In genomic region chr6:33103776-33104175, GRCh38 we compare ENCODE assay signal across 37 cellular contexts. TPM values are rescaled to one million over a fixed set of nuclear protein-coding genes. Genes with fewer than 3 reads are reported as not detected.
"Had no signal": no experiment of that assay in that cellular context is flagged by ENCODE, and none has a peak within 500 bp of the region (broad histone marks: within the 10 kb centered on the region; RNA-seq: fewer than 3 reads in every experiment).

No MANE protein-coding gene starts in this region.

- H3K36me3 ChIP-seq: MG63 had no signal

- H3K4me3 ChIP-seq: MG63 had no signal

- DNase-seq: Karpas-422, Kasumi-1, MG63, MM.1S, MV-4-11, NCI-H1048, NCI-H1092, NCI-H1092 treated with DMSO at 0.1 percent for 48 hours, NCI-H1105, NCI-H1105 treated with DMSO at 0.1 percent for 48 hours, NCI-H1417, NCI-H1417 treated with DMSO at 0.1 percent for 48 hours, NCI-H1436, NCI-H1436 treated with DMSO at 0.1 percent for 48 hours, NCI-H146, NCI-H1694, NCI-H1694 treated with DMSO at 0.1 percent for 48 hours, NCI-H187, NCI-H187 treated with DMSO at 0.1 percent for 48 hours, NCI-H1930, NCI-H2029, NCI-H2029 treated with DMSO at 0.1 percent for 48 hours, NCI-H2081, NCI-H2081 treated with DMSO at 0.1 percent for 48 hours, NCI-H2107, NCI-H2171, NCI-H2171 treated with DMSO at 0.1 percent for 48 hours, NCI-H2227 treated with DMSO at 0.1 percent for 48 hours, NCI-H226, NCI-H345, NCI-H446, NCI-H446 treated with DMSO at 0.1 percent for 48 hours, NCI-H510A, NCI-H510A treated with DMSO at 0.1 percent for 48 hours had no signal

RNA-seq across cellular contexts. Expression of gene HLA-DPB1, which starts 28.0 kb away (rescaled TPM):
- total RNA-seq: M059J, MCF 10A, NCI-H460 had no signal

RNA-seq across cellular contexts. Expression of gene HLA-DPA1, which starts 30.3 kb away (rescaled TPM):
- total RNA-seq: MCF 10A, NCI-H460 had no signal
